In genomic region chr9:129737479-129738269, GRCh38 we compare ENCODE assay signal across 8 cellular contexts. TPM values are rescaled to one million over a fixed set of nuclear protein-coding genes. Genes with fewer than 3 reads are reported as not detected.
DNase-seq lines count a peak whose midpoint lies in the region; ATAC-seq and TF ChIP-seq lines count a peak whose summit lies in the region.

No MANE protein-coding gene starts in this region.

- peak; percentile 92 for TF ChIP-seq CTCF in GM12874 (IDR thresholded peaks at IDR 0.05; ENCODE audit: insufficient read depth, low read depth, low read length)

- CTCF ChIA-PET in activated CD4-positive, alpha-beta memory T cell treated with anti-CD3 and anti-CD28 coated beads, Interleukin-2, amount 10 ng/mL, durations not matched to agents 7 days and 5 days (lab: Charles Lee) = interaction anchor here (0.6 to 5.0 kb wide), 51 partner anchors 9 to 1475 kb away, joined by 3 to 81 read pairs (median 4); partner anchors contain the start of genes IER5L and PTGES

- peak; percentile 85 for DNase-seq in NCI-H69 (lab: John Stamatoyannopoulos, UW)
- peak; percentile 88 for DNase-seq in activated CD4-positive, alpha-beta memory T cell treated with anti-CD3 and anti-CD28 coated beads, Interleukin-2, amount 10 ng/mL, durations not matched to agents 7 days and 5 days
- DNase-seq in medulla oblongata (ENCODE audit: extremely low spot score) = peak; percentile 87
- peak; percentile 66 to 92 (median 85) for DNase-seq in stimulated activated CD4-positive, alpha-beta T cell treated with anti-CD3 and anti-CD28 coated beads, TNF-alpha, amount 100 ng/mL, for 48 hours (ENCODE audit: low read depth in 3 of 3)

- H3K27ac Mint-ChIP-seq in activated CD4-positive, alpha-beta memory T cell treated with anti-CD3 and anti-CD28 coated beads, Interleukin-2, amount 10 ng/mL, durations not matched to agents 7 days and 5 days = peak overlapping the region; percentile 55

- no peaks in the 10 kb centered on the region for H3K9me3 Mint-ChIP-seq in activated CD4-positive, alpha-beta memory T cell treated with anti-CD3 and anti-CD28 coated beads, Interleukin-2, amount 10 ng/mL, durations not matched to agents 7 days and 5 days

- POLR2A ChIA-PET in activated CD4-positive, alpha-beta memory T cell treated with anti-CD3 and anti-CD28 coated beads, Interleukin-2, amount 10 ng/mL, durations not matched to agents 7 days and 5 days (lab: Charles Lee) = interaction anchor here (0.6 to 2.2 kb wide), 12 partner anchors 9 to 956 kb away, joined by 3 to 8 read pairs (median 3); partner anchors contain the start of genes EXOSC2, NTMT1 and TOR1B

- H3K4me1 Mint-ChIP-seq in activated CD4-positive, alpha-beta memory T cell treated with anti-CD3 and anti-CD28 coated beads, Interleukin-2, amount 10 ng/mL, durations not matched to agents 7 days and 5 days = peaks cover 11% of the 10 kb centered on the region

- no peak overlapping the region for H3K27ac ChIP-seq in ectodermal cell (ENCODE audit: insufficient read depth, low read depth, low read length, poor library complexity, severe bottlenecking)

- H3K9me3 ChIP-seq in ectodermal cell (ENCODE audit: control insufficient read depth, low read length) = no peaks in the 10 kb centered on the region

- peaks cover 1% of the 10 kb centered on the region for H3K27me3 Mint-ChIP-seq in activated CD4-positive, alpha-beta memory T cell treated with anti-CD3 and anti-CD28 coated beads, Interleukin-2, amount 10 ng/mL, durations not matched to agents 7 days and 5 days

- H3K27me3 ChIP-seq in ectodermal cell (ENCODE audit: control insufficient read depth, insufficient read depth, low read length, poor library complexity, severe bottlenecking) = no peaks in the 10 kb centered on the region

- peak overlapping the region; percentile 48 for H3K4me3 ChIP-seq in ectodermal cell (ENCODE audit: insufficient read depth, low read depth, low read length)

- H3K36me3 ChIP-seq in ectodermal cell (ENCODE audit: control insufficient read depth, insufficient read depth, low read length) = no peaks in the 10 kb centered on the region

- H3K4me3 Mint-ChIP-seq in activated CD4-positive, alpha-beta memory T cell treated with anti-CD3 and anti-CD28 coated beads, Interleukin-2, amount 10 ng/mL, durations not matched to agents 7 days and 5 days = peak overlapping the region; percentile 53

- ATAC-seq in HG03280 (IDR thresholded peaks at IDR 0.05; ENCODE audit: unreplicated experiment) (peak; percentile 78), HG03521 (IDR thresholded peaks at IDR 0.05; ENCODE audit: unreplicated experiment) (no peak)

- H3K36me3 Mint-ChIP-seq in activated CD4-positive, alpha-beta memory T cell treated with anti-CD3 and anti-CD28 coated beads, Interleukin-2, amount 10 ng/mL, durations not matched to agents 7 days and 5 days (ENCODE audit: low read depth) = no peaks in the 10 kb centered on the region

- no peaks in the 10 kb centered on the region for H3K4me1 ChIP-seq in ectodermal cell (ENCODE audit: control insufficient read depth, insufficient read depth, low read length)

- 9 to 10% methylated on average over 46 of the region's 46 CpGs for WGBS in ectodermal cell, 2 experiments

RNA-seq across cellular contexts. Expression of gene PTGES, which starts 15.2 kb away (rescaled TPM):
- total RNA-seq in activated CD4-positive, alpha-beta memory T cell treated with anti-CD3 and anti-CD28 coated beads, Interleukin-2, amount 10 ng/mL, durations not matched to agents 7 days and 5 days = not detected
- polyA plus RNA-seq in ectodermal cell (2013, experiment 1 of 4) = 3.4 TPM
- polyA plus RNA-seq in ectodermal cell (2013, experiment 2 of 4) = 3.5 TPM
- 4.1 TPM for polyA plus RNA-seq in ectodermal cell (2013, experiment 3 of 4)
- polyA plus RNA-seq in ectodermal cell (2013, experiment 4 of 4) = 4.5 TPM
